17 cellular contexts compared by ENCODE assay signal in the genomic region with DNA sequence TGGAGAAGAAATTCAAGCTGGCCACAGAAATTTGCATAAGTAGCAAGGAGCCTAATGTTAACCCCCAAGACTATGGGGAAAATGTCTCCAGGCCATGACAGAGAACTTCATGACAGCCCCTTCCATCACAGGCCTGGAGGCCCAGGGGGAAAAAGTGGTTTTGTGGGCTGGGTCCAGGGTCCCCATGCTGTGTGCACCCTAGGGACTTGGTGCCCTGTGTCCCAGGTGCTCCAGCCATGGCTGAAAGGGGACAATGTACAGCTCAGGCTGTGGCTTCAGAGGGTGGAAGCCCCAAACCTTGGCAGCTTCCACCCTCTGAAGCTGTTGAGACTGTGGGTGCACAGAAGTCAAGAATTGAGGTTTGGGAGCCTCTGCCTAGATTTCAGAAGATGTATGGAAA. TPM values are rescaled to one million over a fixed set of nuclear protein-coding genes. Genes with fewer than 3 reads are reported as not detected.
"Had no signal": no experiment of that assay in that cellular context is flagged by ENCODE, and none has a peak within 500 bp of the region (broad histone marks: within the 10 kb centered on the region; RNA-seq: fewer than 3 reads in every experiment).

No MANE protein-coding gene starts in this region.

RNA-seq across cellular contexts. Expression of gene IQCF6, which starts 8.5 kb away (rescaled TPM):
- total RNA-seq: naive thymus-derived CD4-positive, alpha-beta T cell; natural killer cell; occipital lobe; osteoblast; pancreas; posterior vena cava; prostate gland; pulmonary artery endothelial cell; right atrium auricular region; sciatic nerve; smooth muscle cell; spleen; suprapubic skin; transverse colon; upper lobe of right lung; urinary bladder; uterus had no signal
